ENCODE assay signal across 20 cellular contexts in the genomic region with DNA sequence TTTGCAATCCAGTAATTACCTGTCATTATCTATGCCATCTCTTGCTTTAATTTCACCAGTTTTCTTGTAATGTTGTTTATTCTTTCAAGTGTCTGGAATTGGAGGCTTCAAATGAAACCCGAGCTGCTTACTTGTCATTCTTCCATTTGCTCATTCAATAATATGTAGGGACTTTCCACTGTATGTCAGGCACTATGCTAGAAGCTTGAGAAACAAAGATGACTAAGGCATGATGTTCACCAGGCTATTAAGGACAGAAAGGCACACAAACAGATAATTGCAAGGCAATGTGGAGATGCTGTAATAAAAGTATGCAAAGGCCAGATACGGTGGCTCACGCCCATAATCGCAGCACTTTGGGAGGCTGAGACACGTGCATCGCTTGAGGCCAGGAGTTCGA.
DNase-seq lines count a peak whose midpoint lies in the region; TF ChIP-seq lines count a peak whose summit lies in the region.
"Had no signal": no experiment of that assay in that cellular context is flagged by ENCODE, and none has a peak within 500 bp of the region (broad histone marks: within the 10 kb centered on the region; RNA-seq: fewer than 3 reads in every experiment).

No MANE protein-coding gene starts in this region.

- CTCF ChIA-PET in A673 (lab: Charles Lee), result no interaction called here

- TF ChIP-seq CTCF in A673 (conservative IDR thresholded peaks at IDR 0.05; ENCODE audit: low read depth, low read length), result no peak

- POLR2A ChIA-PET in A673 (lab: Charles Lee; ENCODE audit: low non-redundant PET), result no interaction called here

- H3K4me3 ChIP-seq in A673 (ENCODE audit: low read depth, low read length, poor library complexity, severe bottlenecking), result no peak overlapping the region
- H3K4me3 ChIP-seq: esophagus muscularis mucosa, GM12878, left lung, tibial nerve had no signal

- intact Hi-C loops in A673 (cut with micrococcal nuclease; ENCODE audit: unreplicated experiment), result no loop called here

- H3K27me3 ChIP-seq in A673 (replicated peaks; ENCODE audit: insufficient read depth, low read depth, low read length, poor library complexity), result no peaks in the 10 kb centered on the region
- H3K27me3 ChIP-seq: esophagus muscularis mucosa, tibial nerve had no signal

- no peaks in the 10 kb centered on the region for H3K9me3 ChIP-seq in A673 (ENCODE audit: low read depth, low read length, poor library complexity, severe bottlenecking)
- H3K9me3 ChIP-seq: Caco-2, esophagus muscularis mucosa, left lung, tibial nerve had no signal

- no peak overlapping the region for H3K27ac ChIP-seq in A673 (ENCODE audit: low read depth, low read length, poor library complexity, severe bottlenecking)
- H3K27ac ChIP-seq: esophagus muscularis mucosa, left lung, tibial nerve had no signal

- no peaks in the 10 kb centered on the region for H3K4me1 ChIP-seq in A673 (ENCODE audit: insufficient read depth, low read length, poor library complexity, severe bottlenecking)
- H3K4me1 ChIP-seq: Caco-2, esophagus muscularis mucosa, left lung, tibial nerve had no signal

- H3K36me3 ChIP-seq in A673 (ENCODE audit: insufficient read depth, low read length, poor library complexity, severe bottlenecking), result no peaks in the 10 kb centered on the region
- H3K36me3 ChIP-seq: esophagus muscularis mucosa, left lung, tibial nerve had no signal

- DNase-seq in A673 (ENCODE audit: low spot score), result peak; percentile 19
- DNase-seq in H4 (ENCODE audit: low spot score), result peak; percentile 21
- peak; percentile 64 to 79 for DNase-seq in NCI-H2081 (lab: John Stamatoyannopoulos, UW)
- peak; percentile 14 for DNase-seq in T1000 (lab: John Stamatoyannopoulos, UW)
- DNase-seq in foreskin melanocyte, result no peak
- DNase-seq in germinal center (ENCODE audit: low spot score), result no peak
- no peak for DNase-seq in effector CD8-positive, alpha-beta T cell (lab: John Stamatoyannopoulos, UW)
- no peak for DNase-seq in amniotic stem cell (lab: John Stamatoyannopoulos, UW)
- DNase-seq: activated CD4-positive, alpha-beta T cell treated with anti-CD3 and anti-CD28 coated beads, Interleukin-2, amount 10 ng/mL, durations not matched to agents 7 days and 5 days; activated CD8-positive, alpha-beta memory T cell treated with anti-CD3 and anti-CD28 coated beads, Interleukin-2, amount 50 U/mL, for 48 hours; activated gamma-delta T cell; Caco-2; left lung; midbrain; NCI-H2171 treated with DMSO at 0.1 percent for 48 hours; posterior cingulate gyrus; SW 1271 had no signal

- no TSS peak for BruUV-seq in A673 (replicated peaks; lab: Mats Ljungman, UMichigan)

Comparison
In these comparisons a context has a peak if more than half of its experiments do, and no peak if none do; other contexts are left out.
1. DNase-seq: peak in A673 (single experiment), H4 (single experiment), NCI-H2081 (2 of 2) and T1000 (single experiment); none in foreskin melanocyte (single experiment), germinal center (single experiment), effector CD8-positive, alpha-beta T cell (single experiment) and amniotic stem cell (single experiment).